In the genomic region with DNA sequence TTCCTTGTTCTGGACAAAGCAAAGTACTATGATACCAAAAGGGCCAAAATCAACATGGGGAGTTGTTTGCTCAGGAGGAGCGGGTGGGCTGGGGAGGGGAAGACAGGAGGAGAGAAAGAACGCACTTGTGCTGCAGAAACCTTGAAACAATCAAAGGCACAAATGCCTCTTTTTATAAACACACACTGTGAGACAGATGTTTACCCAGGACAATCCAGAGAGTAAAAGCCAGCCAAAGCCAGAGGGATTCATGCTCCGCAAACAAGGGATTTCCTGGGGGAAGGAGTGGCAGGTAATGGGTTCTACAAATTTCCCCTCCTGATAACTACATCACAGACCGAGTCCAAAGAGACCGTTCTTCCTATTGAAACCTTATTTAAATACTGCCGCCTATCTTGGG, we compare ENCODE assay signal across 17 cellular contexts.
DNase-seq lines count a peak whose midpoint lies in the region; ATAC-seq lines count a peak whose summit lies in the region.
"Had no signal": no experiment of that assay in that cellular context is flagged by ENCODE, and none has a peak within 500 bp of the region (broad histone marks: within the 10 kb centered on the region; RNA-seq: fewer than 3 reads in every experiment).

No MANE protein-coding gene starts in this region.

- no peaks in the 10 kb centered on the region for H3K9me3 Mint-ChIP-seq in stimulated activated effector memory CD8-positive, alpha-beta T cell treated with anti-CD3 and anti-CD28 coated beads, Interleukin-12 subunit alpha, Interleukin-12 subunit beta, amount 100 ng/mL, for 72 hours
- H3K9me3 Mint-ChIP-seq: CD8-positive, alpha-beta T cell; T-cell; T-helper 2 cell treated with Interferon-gamma antibody and Interleukin-4, amounts not matched to agents 5 μg/mL and 100 μg/mL, for 36 hours had no signal

- H3K4me3 Mint-ChIP-seq in stimulated activated effector memory CD8-positive, alpha-beta T cell treated with anti-CD3 and anti-CD28 coated beads, Interleukin-12 subunit alpha, Interleukin-12 subunit beta, amount 100 ng/mL, for 72 hours = no peak overlapping the region
- H3K4me3 Mint-ChIP-seq: CD8-positive, alpha-beta T cell; T-cell; T-helper 2 cell treated with Interferon-gamma antibody and Interleukin-4, amounts not matched to agents 5 μg/mL and 100 μg/mL, for 36 hours had no signal

- no peak overlapping the region for H3K27ac Mint-ChIP-seq in stimulated activated effector memory CD8-positive, alpha-beta T cell treated with anti-CD3 and anti-CD28 coated beads, Interleukin-12 subunit alpha, Interleukin-12 subunit beta, amount 100 ng/mL, for 72 hours
- H3K27ac Mint-ChIP-seq: CD8-positive, alpha-beta T cell; T-cell; T-helper 2 cell treated with Interferon-gamma antibody and Interleukin-4, amounts not matched to agents 5 μg/mL and 100 μg/mL, for 36 hours had no signal

- no peaks in the 10 kb centered on the region for H3K36me3 Mint-ChIP-seq in stimulated activated effector memory CD8-positive, alpha-beta T cell treated with anti-CD3 and anti-CD28 coated beads, Interleukin-12 subunit alpha, Interleukin-12 subunit beta, amount 100 ng/mL, for 72 hours
- H3K36me3 Mint-ChIP-seq: CD8-positive, alpha-beta T cell; T-cell had no signal

- DNase-seq in NCI-H187 treated with DMSO at 0.1 percent for 48 hours (lab: John Stamatoyannopoulos, UW) = peak; percentile 30
- no peak for DNase-seq in NCI-H187 (lab: John Stamatoyannopoulos, UW)
- DNase-seq in NCI-H2029 treated with DMSO at 0.1 percent for 48 hours (lab: John Stamatoyannopoulos, UW) = peak; percentile 82
- peak; percentile 92 for DNase-seq in NCI-H748 (lab: John Stamatoyannopoulos, UW; ENCODE audit: unreplicated experiment)
- no peak for DNase-seq in sciatic nerve (ENCODE audit: low spot score)
- no peak for DNase-seq in stimulated activated effector memory CD8-positive, alpha-beta T cell treated with anti-CD3 and anti-CD28 coated beads, Interleukin-12 subunit alpha, Interleukin-12 subunit beta, amount 100 ng/mL, for 72 hours (ENCODE audit: low spot score in 2 of 2)
- no peak for DNase-seq in HK-2 (ENCODE audit: unreplicated experiment)
- no peak for DNase-seq in NCI-H1436 (lab: John Stamatoyannopoulos, UW)
- DNase-seq: AML-193; C1 segment of cervical spinal cord; CD8-positive, alpha-beta T cell; Karpas-422; NCI-H1694 treated with DMSO at 0.1 percent for 48 hours; NCI-H774; SJCRH30; T-cell had no signal

- H3K4me1 Mint-ChIP-seq in stimulated activated effector memory CD8-positive, alpha-beta T cell treated with anti-CD3 and anti-CD28 coated beads, Interleukin-12 subunit alpha, Interleukin-12 subunit beta, amount 100 ng/mL, for 72 hours = no peaks in the 10 kb centered on the region
- H3K4me1 Mint-ChIP-seq: T-cell had no signal

- peak; percentile 79 for ATAC-seq in sciatic nerve
- ATAC-seq in stimulated activated effector memory CD8-positive, alpha-beta T cell treated with anti-CD3 and anti-CD28 coated beads, Interleukin-12 subunit alpha, Interleukin-12 subunit beta, amount 100 ng/mL, for 72 hours = no peak
- ATAC-seq: CD8-positive, alpha-beta T cell; T-cell had no signal

- intact Hi-C loops in sciatic nerve (cut with DNase I) = no loop called here

Comparison
In these comparisons a context has a peak if more than half of its experiments do, and no peak if none do; other contexts are left out.
1. DNase-seq: peak in NCI-H187 treated with DMSO at 0.1 percent for 48 hours (single experiment), NCI-H2029 treated with DMSO at 0.1 percent for 48 hours (single experiment) and NCI-H748 (single experiment); none in NCI-H187 (0 of 2), sciatic nerve (single experiment), stimulated activated effector memory CD8-positive, alpha-beta T cell treated with anti-CD3 and anti-CD28 coated beads, Interleukin-12 subunit alpha, Interleukin-12 subunit beta, amount 100 ng/mL, for 72 hours (0 of 2), HK-2 (single experiment) and NCI-H1436 (single experiment).